ENCODE assay signal across 16 cellular contexts in the genomic region with DNA sequence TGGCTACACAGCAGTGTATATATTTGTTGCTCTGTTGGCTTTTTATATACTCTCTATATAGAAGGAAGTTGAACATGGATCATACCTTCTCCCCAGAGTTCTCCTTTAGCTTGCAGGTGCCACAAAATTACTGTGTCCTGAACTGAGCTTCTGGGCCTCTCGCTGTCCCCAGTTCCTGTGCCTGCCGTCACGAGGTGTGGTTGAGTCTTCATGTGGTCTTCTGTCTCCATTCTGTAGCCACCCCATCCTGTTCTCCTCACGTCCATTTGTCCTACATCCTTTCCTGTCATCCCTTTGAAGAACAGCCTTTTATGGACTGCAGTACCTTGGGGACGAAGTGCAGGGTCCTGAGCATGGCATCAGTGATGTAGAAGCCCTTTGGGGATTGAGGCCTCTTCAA. TPM values are rescaled to one million over a fixed set of nuclear protein-coding genes. Genes with fewer than 3 reads are reported as not detected.
DNase-seq lines count a peak whose midpoint lies in the region; ATAC-seq lines count a peak whose summit lies in the region.
"Had no signal": no experiment of that assay in that cellular context is flagged by ENCODE, and none has a peak within 500 bp of the region (broad histone marks: within the 10 kb centered on the region; RNA-seq: fewer than 3 reads in every experiment).

No MANE protein-coding gene starts in this region.

- H3K36me3 Mint-ChIP-seq in activated CD8-positive, alpha-beta memory T cell treated with anti-CD3 and anti-CD28 coated beads, Interleukin-2, amount 10 ng/mL, durations not matched to agents 7 days and 5 days = peaks cover 20% of the 10 kb centered on the region
- H3K36me3 Mint-ChIP-seq in central memory CD8-positive, alpha-beta T cell (ENCODE audit: insufficient read depth) = peaks cover 21% of the 10 kb centered on the region
- H3K36me3 Mint-ChIP-seq in stimulated activated naive B cell treated with anti-CD40 and anti-IgM and Interleukin-4, amounts not matched to agents 10 μg/mL and 1 μg/mL and 100 μg/mL, for 72 hours = peaks cover 25 to 36% of the 10 kb centered on the region in 2 donors

- CTCF ChIA-PET in activated CD8-positive, alpha-beta memory T cell treated with anti-CD3 and anti-CD28 coated beads, Interleukin-2, amount 10 ng/mL, durations not matched to agents 7 days and 5 days (lab: Charles Lee) = interaction anchor here (1.2 to 1.5 kb wide), 2 partner anchors 16 to 93 kb away, joined by 3 to 7 read pairs; no protein-coding TSS in a partner anchor

- no peaks in the 10 kb centered on the region for H3K27me3 Mint-ChIP-seq in activated CD8-positive, alpha-beta memory T cell treated with anti-CD3 and anti-CD28 coated beads, Interleukin-2, amount 10 ng/mL, durations not matched to agents 7 days and 5 days
- H3K27me3 Mint-ChIP-seq in central memory CD8-positive, alpha-beta T cell = no peaks in the 10 kb centered on the region
- H3K27me3 Mint-ChIP-seq in stimulated activated naive B cell treated with anti-CD40 and anti-IgM and Interleukin-4, amounts not matched to agents 10 μg/mL and 1 μg/mL and 100 μg/mL, for 72 hours = no peaks in the 10 kb centered on the region
- H3K27me3 Mint-ChIP-seq: brain had no signal

- no peaks in the 10 kb centered on the region for H3K9me3 Mint-ChIP-seq in activated CD8-positive, alpha-beta memory T cell treated with anti-CD3 and anti-CD28 coated beads, Interleukin-2, amount 10 ng/mL, durations not matched to agents 7 days and 5 days (ENCODE audit: low read depth)
- H3K9me3 Mint-ChIP-seq in central memory CD8-positive, alpha-beta T cell = no peaks in the 10 kb centered on the region
- no peaks in the 10 kb centered on the region for H3K9me3 Mint-ChIP-seq in stimulated activated naive B cell treated with anti-CD40 and anti-IgM and Interleukin-4, amounts not matched to agents 10 μg/mL and 1 μg/mL and 100 μg/mL, for 72 hours
- H3K9me3 Mint-ChIP-seq: brain had no signal

- H3K27ac Mint-ChIP-seq in activated CD8-positive, alpha-beta memory T cell treated with anti-CD3 and anti-CD28 coated beads, Interleukin-2, amount 10 ng/mL, durations not matched to agents 7 days and 5 days = no peak overlapping the region
- peak overlapping the region; percentile 13 for H3K27ac Mint-ChIP-seq in central memory CD8-positive, alpha-beta T cell (ENCODE audit: low read depth)
- peak overlapping the region; percentile 80 for H3K27ac Mint-ChIP-seq in stimulated activated naive B cell treated with anti-CD40 and anti-IgM and Interleukin-4, amounts not matched to agents 10 μg/mL and 1 μg/mL and 100 μg/mL, for 72 hours

- H3K4me3 Mint-ChIP-seq in activated CD8-positive, alpha-beta memory T cell treated with anti-CD3 and anti-CD28 coated beads, Interleukin-2, amount 10 ng/mL, durations not matched to agents 7 days and 5 days = no peak overlapping the region
- H3K4me3 Mint-ChIP-seq in central memory CD8-positive, alpha-beta T cell = no peak overlapping the region
- peak overlapping the region in 1 of 2 donors; percentile 54 for H3K4me3 Mint-ChIP-seq in stimulated activated naive B cell treated with anti-CD40 and anti-IgM and Interleukin-4, amounts not matched to agents 10 μg/mL and 1 μg/mL and 100 μg/mL, for 72 hours
- H3K4me3 Mint-ChIP-seq: brain had no signal

- peak; percentile 30 for ATAC-seq in activated CD8-positive, alpha-beta memory T cell treated with anti-CD3 and anti-CD28 coated beads, Interleukin-2, amount 10 ng/mL, durations not matched to agents 7 days and 5 days
- ATAC-seq in HG02798 (IDR thresholded peaks at IDR 0.05; ENCODE audit: poor library complexity, unreplicated experiment) (peak; percentile 27), GM18868 (IDR thresholded peaks at IDR 0.05; ENCODE audit: unreplicated experiment) (no peak)
- ATAC-seq in central memory CD8-positive, alpha-beta T cell (replicated peaks; ENCODE audit: extremely low read depth, poor library complexity, severe bottlenecking) = no peak
- peak in 1 of 2 donors; percentile 39 for ATAC-seq in stimulated activated naive B cell treated with anti-CD40 and anti-IgM and Interleukin-4, amounts not matched to agents 10 μg/mL and 1 μg/mL and 100 μg/mL, for 72 hours (replicated peaks)

- H3K4me1 Mint-ChIP-seq in activated CD8-positive, alpha-beta memory T cell treated with anti-CD3 and anti-CD28 coated beads, Interleukin-2, amount 10 ng/mL, durations not matched to agents 7 days and 5 days = peaks cover 42% of the 10 kb centered on the region
- peaks cover 43% of the 10 kb centered on the region for H3K4me1 Mint-ChIP-seq in central memory CD8-positive, alpha-beta T cell
- peaks cover 42 to 68% of the 10 kb centered on the region in 2 donors for H3K4me1 Mint-ChIP-seq in stimulated activated naive B cell treated with anti-CD40 and anti-IgM and Interleukin-4, amounts not matched to agents 10 μg/mL and 1 μg/mL and 100 μg/mL, for 72 hours

- no peak for DNase-seq in activated CD8-positive, alpha-beta memory T cell treated with anti-CD3 and anti-CD28 coated beads, Interleukin-2, amount 10 ng/mL, durations not matched to agents 7 days and 5 days
- no peak for DNase-seq in activated CD8-positive, alpha-beta memory T cell treated with anti-CD3 and anti-CD28 coated beads, Interleukin-2, amount 50 U/mL, for 4 hours
- no peak for DNase-seq in central memory CD8-positive, alpha-beta T cell (ENCODE audit: low spot score in 2 of 2)
- no peak for DNase-seq in stimulated activated naive B cell treated with anti-CD40 and anti-IgM and Interleukin-4, amounts not matched to agents 10 μg/mL and 1 μg/mL and 100 μg/mL, for 72 hours
- no peak for DNase-seq in SKM-1 (lab: John Stamatoyannopoulos, UW; ENCODE audit: unreplicated experiment)
- DNase-seq in stimulated activated naive CD4-positive, alpha-beta T cell (lab: John Stamatoyannopoulos, UW) = no peak
- DNase-seq: ACHN; activated CD4-positive, alpha-beta T cell treated with anti-CD3 and anti-CD28 coated beads for 1 hour; GF-D8; NCI-H1092; NCI-H774; RPMI8226; stimulated activated naive CD4-positive, alpha-beta T cell treated with Interleukin-2 at 50 U/mL for 16 hours had no signal

RNA-seq across cellular contexts. Expression of gene TMEM131L, which starts 14.5 kb away (rescaled TPM):
- 10 to 100 TPM; 29.2 to 34.0 TPM for total RNA-seq in activated CD8-positive, alpha-beta memory T cell treated with anti-CD3 and anti-CD28 coated beads, Interleukin-2, amount 10 ng/mL, durations not matched to agents 7 days and 5 days

Comparison
In these comparisons a context has a peak if more than half of its experiments do, and no peak if none do; other contexts are left out.
1. ATAC-seq: peak in activated CD8-positive, alpha-beta memory T cell treated with anti-CD3 and anti-CD28 coated beads, Interleukin-2, amount 10 ng/mL, durations not matched to agents 7 days and 5 days (single experiment) and HG02798 (single experiment); none in central memory CD8-positive, alpha-beta T cell (single experiment) and GM18868 (single experiment).